ENCODE assay signal across 17 cellular contexts in genomic region chr1:100626397-100626796, GRCh38.
A peak's percentile ranks its signal among the peaks of the same experiment; 100 is the strongest.
DNase-seq lines count a peak whose midpoint lies in the region; ATAC-seq, FAIRE-seq and TF ChIP-seq lines count a peak whose summit lies in the region.
"Had no signal": no experiment of that assay in that cellular context is flagged by ENCODE, and none has a peak within 500 bp of the region (broad histone marks: within the 10 kb centered on the region; RNA-seq: fewer than 3 reads in every experiment).

No MANE protein-coding gene starts in this region.

- intact Hi-C loops in GM12878 (cut with micrococcal nuclease; ENCODE audit: unreplicated experiment): no loop called here

- CTCF ChIA-PET in GM12878 (lab: Yijun Ruan, JAX): interaction anchor here (1.8 kb wide), 1 partner anchor 16 kb away, joined by 3 read pairs; no protein-coding TSS in a partner anchor

- no peak for TF ChIP-seq RAD21 in GM12878 (IDR thresholded peaks at IDR 0.05; ENCODE audit: insufficient read depth, low read depth, low read length)

- H3K9me3 ChIP-seq in GM12878 (replicated peaks; ENCODE audit: control insufficient read depth, insufficient read depth, low read length): no peaks in the 10 kb centered on the region
- no peaks in the 10 kb centered on the region for H3K9me3 ChIP-seq in small intestine (ENCODE audit: control insufficient read depth, low read depth)
- H3K9me3 ChIP-seq: BE2C, tibial artery had no signal

- DNase-seq in HTR-8/SVneo (ENCODE audit: insufficient read length, low spot score) (peak; percentile 11), GM12878 (ENCODE audit: low read depth, low spot score) (no peak), renal cortical epithelial cell (ENCODE audit: low read depth) (peak; percentile 80), NCI-H1436 treated with DMSO at 0.1 percent for 48 hours (lab: John Stamatoyannopoulos, UW) (no peak), small intestine (no peak)
- DNase-seq: activated CD4-positive, alpha-beta T cell treated with anti-CD3 and anti-CD28 coated beads, Interleukin-2, amount 10 ng/mL, durations not matched to agents 24 days and 14 days; BE2C; effector memory CD8-positive, alpha-beta T cell; hippocampal formation; NCI-H146; NCI-H446; SIG-M5; T-helper 9 cell; tibial artery had no signal

- no peak for TF ChIP-seq CTCF in GM12878 (IDR thresholded peaks at IDR 0.05 in 2 of 3, conservative IDR thresholded peaks at IDR 0.05 in 1 of 3; ENCODE audit: control insufficient read depth in 2 of 3, extremely low read depth in 1 of 3, insufficient read depth in 1 of 3, low read depth in 3 of 3, low read length in 3 of 3)

- SMC1A ChIA-PET in GM12878 (lab: Charles Lee; ENCODE audit: uncharacterized antibody, unreplicated experiment): interaction anchor here (3.0 kb wide), 1 partner anchor 12 kb away, joined by 9 read pairs; no protein-coding TSS in a partner anchor

- no peak overlapping the region for H3K27ac ChIP-seq in GM12878 (ENCODE audit: control insufficient read depth, insufficient read depth)
- H3K27ac ChIP-seq in small intestine (ENCODE audit: low read depth in 1 of 2, low read length in 1 of 2): no peak overlapping the region
- H3K27ac ChIP-seq: tibial artery had no signal

- H3K36me3 ChIP-seq in GM12878 (ENCODE audit: control insufficient read depth in 2 of 2, insufficient read depth in 2 of 2, low read length in 1 of 2): no peaks in the 10 kb centered on the region
- H3K36me3 ChIP-seq in small intestine (ENCODE audit: control insufficient read depth in 2 of 2, insufficient read depth in 2 of 2, low read length in 2 of 2): no peaks in the 10 kb centered on the region
- H3K36me3 ChIP-seq: BE2C, tibial artery had no signal

- in situ Hi-C loops in GM12878 (cut with MboI): no loop called here

- RAD21 ChIA-PET in GM12878 (lab: Charles Lee; ENCODE audit: unreplicated experiment): interaction anchor here (1.0 to 1.2 kb wide), 2 partner anchors 11 to 194 kb away, joined by 3 read pairs; no protein-coding TSS in a partner anchor

- FAIRE-seq in HTR-8/SVneo (lab: Jason Lieb, UNC) (no peak), GM12878 (lab: Jason Lieb, UNC) (no peak), small intestine (lab: Jason Lieb, UNC) (no peak)
- FAIRE-seq: GM18507 had no signal

- WGBS in GM12878 (ENCODE audit: insufficient coverage, insufficient replicate concordance, low lambda C conversion rate, missing lambda C conversion rate): 20% methylated on average over 3 of the region's 3 CpGs
- 61 to 81% (median 69%) methylated on average over 3 of the region's 3 CpGs for WGBS in small intestine, 3 donors

- TF ChIP-seq POLR2A in GM12878 (IDR thresholded peaks at IDR 0.05; ENCODE audit: low read depth, low read length): no peak

- no peak overlapping the region for H3K4me2 ChIP-seq in GM12878 (ENCODE audit: control insufficient read depth, insufficient read depth)

- H3K4me3 ChIP-seq in GM12878: no peak overlapping the region
- no peak overlapping the region for H3K4me3 ChIP-seq in small intestine (ENCODE audit: low read depth in 1 of 2, low read length in 2 of 2)
- H3K4me3 ChIP-seq: tibial artery had no signal

- no TSS peak for BruUV-seq in GM12878 (replicated peaks; lab: Mats Ljungman, UMichigan)

- TF ChIP-seq EP300 in GM12878 (IDR thresholded peaks at IDR 0.05; ENCODE audit: borderline replicate concordance in 1 of 2, control insufficient read depth in 1 of 2, low read depth in 2 of 2, low read length in 2 of 2): 0 out of 4 replicates have a peak, but pooled peaks of 1 of the 2 experiments have one; percentile 34

- H3K4me1 ChIP-seq in GM12878 (ENCODE audit: control insufficient read depth, insufficient read depth, low read length) (no peaks in the 10 kb centered on the region), small intestine (ENCODE audit: control insufficient read depth in 2 of 2, insufficient read depth in 1 of 2, low read depth in 1 of 2, low read length in 1 of 2) (no peaks in the 10 kb centered on the region)
- H3K4me1 ChIP-seq: BE2C had no signal

- no peaks in the 10 kb centered on the region for H4K20me1 ChIP-seq in GM12878 (ENCODE audit: control insufficient read depth, insufficient read depth)

- H3K9ac ChIP-seq in GM12878 (ENCODE audit: control insufficient read depth, insufficient read depth, low read length): no peak overlapping the region

- no peaks in the 10 kb centered on the region for H3K79me2 ChIP-seq in GM12878 (ENCODE audit: control insufficient read depth, insufficient read depth, low read length)

- H3K27me3 ChIP-seq in GM12878 (replicated peaks in 1 of 2; ENCODE audit: control insufficient read depth in 2 of 2, insufficient read depth in 2 of 2, low read length in 1 of 2) (no peaks in the 10 kb centered on the region), small intestine (ENCODE audit: control insufficient read depth in 2 of 2, insufficient read depth in 2 of 2, low read length in 2 of 2) (no peaks in the 10 kb centered on the region)
- H3K27me3 ChIP-seq: BE2C, tibial artery had no signal

- peak; percentile 62 for ATAC-seq in GM18868 (IDR thresholded peaks at IDR 0.05; ENCODE audit: unreplicated experiment)
- ATAC-seq in GM12878: peak; percentile 74
- no peak for ATAC-seq in HG03571 (IDR thresholded peaks at IDR 0.05; ENCODE audit: unreplicated experiment)
- ATAC-seq: effector memory CD8-positive, alpha-beta T cell had no signal

- POLR2A ChIA-PET in GM12878 (lab: Charles Lee): interaction anchor here (0.5 kb wide), 1 partner anchor 20 kb away, joined by 3 read pairs; no protein-coding TSS in a partner anchor

- no peak overlapping the region for H2AFZ ChIP-seq in GM12878 (ENCODE audit: control insufficient read depth, low read depth, low read length)

TF ChIP-seq in GM12878, 131 proteins besides CTCF, POLR2A, EP300 and RAD21 (continues in another document):
- TF ChIP-seq IRF4 (IDR thresholded peaks at IDR 0.05; ENCODE audit: low read depth, low read length) (no peak), ZBTB11 (CRISPR knock-in tag; IDR thresholded peaks at IDR 0.05) (no peak), RFX5 (IDR thresholded peaks at IDR 0.05; ENCODE audit: low read depth, low read length) (no peak), ASH2L (IDR thresholded peaks at IDR 0.05; ENCODE audit: borderline replicate concordance, low read depth) (no peak), ZBTB40 (IDR thresholded peaks at IDR 0.05; ENCODE audit: borderline replicate concordance) (no peak), POLR2AphosphoS5 (IDR thresholded peaks at IDR 0.05; ENCODE audit: low read length) (no peak), IKZF2 (IDR thresholded peaks at IDR 0.05) (peak in 1 of 2 experiments; percentile 55; a peak in 3 of 4 replicates), SRF (IDR thresholded peaks at IDR 0.05; ENCODE audit: low read depth in 2 of 2, low read length in 2 of 2) (no peak)

Comparison
In these comparisons a context has a peak if more than half of its experiments do, and no peak if none do; other contexts are left out.
1. DNase-seq: peak in HTR-8/SVneo (single experiment) and renal cortical epithelial cell (single experiment); none in GM12878 (single experiment), NCI-H1436 treated with DMSO at 0.1 percent for 48 hours (single experiment) and small intestine (single experiment).